8 cellular contexts compared by ENCODE assay signal in the genomic region with DNA sequence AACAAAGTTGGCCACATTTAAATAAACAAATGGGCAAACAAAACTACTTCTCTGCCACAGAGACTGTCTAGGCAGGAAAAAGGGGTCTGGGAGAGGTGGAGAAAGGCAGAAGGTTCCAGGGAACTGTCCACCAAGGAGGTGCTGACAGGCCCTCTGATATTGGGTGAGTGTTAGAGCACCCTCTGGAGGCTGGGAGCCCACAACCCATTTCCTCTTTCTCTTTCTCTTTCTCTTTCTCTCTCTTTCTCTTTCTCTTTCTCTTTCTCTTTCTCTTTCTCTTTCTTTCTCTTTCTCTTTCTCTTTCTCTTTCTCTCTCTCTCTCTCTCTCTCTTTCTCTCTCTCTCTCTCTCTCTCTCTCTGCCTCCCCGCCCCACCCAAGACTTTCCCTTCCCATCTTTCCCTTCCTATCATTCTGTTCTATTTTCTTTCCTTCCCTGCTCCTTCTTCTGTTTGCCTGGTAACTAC.
A peak's percentile ranks its signal among the peaks of the same experiment; 100 is the strongest.
DNase-seq lines count a peak whose midpoint lies in the region; ATAC-seq lines count a peak whose summit lies in the region.

No MANE protein-coding gene starts in this region.

- H3K4me1 Mint-ChIP-seq in natural killer cell treated with Interleukin-12 subunit alpha and Interleukin-12 subunit beta and Interleukin-15 and Interleukin-18, amount 100 ng/mL, for 72 hours (ENCODE audit: low read depth in 2 of 2), result peaks cover 5 to 6% of the 10 kb centered on the region in 2 donors

- H3K27me3 Mint-ChIP-seq in natural killer cell treated with Interleukin-12 subunit alpha and Interleukin-12 subunit beta and Interleukin-15 and Interleukin-18, amount 100 ng/mL, for 72 hours, result peaks cover 0 to 4% of the 10 kb centered on the region in 2 donors

- peak overlapping the region; percentile 33 for H3K4me3 Mint-ChIP-seq in natural killer cell treated with Interleukin-12 subunit alpha and Interleukin-12 subunit beta and Interleukin-15 and Interleukin-18, amount 100 ng/mL, for 72 hours

- DNase-seq in activated CD8-positive, alpha-beta memory T cell treated with anti-CD3 and anti-CD28 coated beads, Interleukin-2, amount 50 U/mL, for 48 hours, result peak; percentile 49
- no peak for DNase-seq in activated CD8-positive, alpha-beta memory T cell treated with anti-CD3 and anti-CD28 coated beads, Interleukin-2, amount 50 U/mL, for 4 hours
- peak; percentile 49 for DNase-seq in HK-2 (ENCODE audit: unreplicated experiment)
- peak; percentile 88 for DNase-seq in RPMI8226
- peak; percentile 16 for DNase-seq in effector CD8-positive, alpha-beta T cell (lab: John Stamatoyannopoulos, UW)
- DNase-seq in natural killer cell treated with Interleukin-12 subunit alpha and Interleukin-12 subunit beta and Interleukin-15 and Interleukin-18, amount 100 ng/mL, for 72 hours (ENCODE audit: low spot score), result no peak
- DNase-seq in NCI-H2171 (lab: John Stamatoyannopoulos, UW), result no peak

- H3K27ac Mint-ChIP-seq in natural killer cell treated with Interleukin-12 subunit alpha and Interleukin-12 subunit beta and Interleukin-15 and Interleukin-18, amount 100 ng/mL, for 72 hours, result peak overlapping the region in 1 of 2 donors; percentile 84

- peak; percentile 96 for ATAC-seq in GM21526 (IDR thresholded peaks at IDR 0.05; ENCODE audit: low FRiP score, unreplicated experiment)
- ATAC-seq in natural killer cell treated with Interleukin-12 subunit alpha and Interleukin-12 subunit beta and Interleukin-15 and Interleukin-18, amount 100 ng/mL, for 72 hours, result peak in 1 of 2 donors; percentile 82

- H3K36me3 Mint-ChIP-seq in natural killer cell treated with Interleukin-12 subunit alpha and Interleukin-12 subunit beta and Interleukin-15 and Interleukin-18, amount 100 ng/mL, for 72 hours, result peaks cover 3% of the 10 kb centered on the region

- peaks cover 11% of the 10 kb centered on the region for H3K9me3 Mint-ChIP-seq in natural killer cell treated with Interleukin-12 subunit alpha and Interleukin-12 subunit beta and Interleukin-15 and Interleukin-18, amount 100 ng/mL, for 72 hours

Comparison
In these comparisons a context has a peak if more than half of its experiments do, and no peak if none do; other contexts are left out.
1. DNase-seq: peak in activated CD8-positive, alpha-beta memory T cell treated with anti-CD3 and anti-CD28 coated beads, Interleukin-2, amount 50 U/mL, for 48 hours (single experiment), HK-2 (single experiment), RPMI8226 (single experiment) and effector CD8-positive, alpha-beta T cell (single experiment); none in activated CD8-positive, alpha-beta memory T cell treated with anti-CD3 and anti-CD28 coated beads, Interleukin-2, amount 50 U/mL, for 4 hours (single experiment), natural killer cell treated with Interleukin-12 subunit alpha and Interleukin-12 subunit beta and Interleukin-15 and Interleukin-18, amount 100 ng/mL, for 72 hours (single experiment) and NCI-H2171 (single experiment).